In genomic region chr6:106046116-106046853, GRCh38 we compare ENCODE assay signal across 29 cellular contexts. TPM values are rescaled to one million over a fixed set of nuclear protein-coding genes. Genes with fewer than 3 reads are reported as not detected.
DNase-seq lines count a peak whose midpoint lies in the region; ATAC-seq and TF ChIP-seq lines count a peak whose summit lies in the region.
"Had no signal": no experiment of that assay in that cellular context is flagged by ENCODE, and none has a peak within 500 bp of the region (broad histone marks: within the 10 kb centered on the region; RNA-seq: fewer than 3 reads in every experiment).

No MANE protein-coding gene starts in this region.

- no peaks in the 10 kb centered on the region for H3K79me1 ChIP-seq in mesenchymal stem cell (replicated peaks; ENCODE audit: low read length, poor library complexity, severe bottlenecking)

- no peaks in the 10 kb centered on the region for H3K27me3 Mint-ChIP-seq in GM23338 (ENCODE audit: insufficient read depth, low read depth, poor library complexity)
- no peaks in the 10 kb centered on the region for H3K27me3 Mint-ChIP-seq in activated naive CD4-positive, alpha-beta T cell treated with anti-CD3 and anti-CD28 coated beads for 36 hours (ENCODE audit: low read depth)

- no peak overlapping the region for H3K23ac ChIP-seq in mesenchymal stem cell (ENCODE audit: low read length in 2 of 2)

- H2AK5ac ChIP-seq in mesenchymal stem cell (ENCODE audit: low read length, severe bottlenecking) = no peak overlapping the region

- no peak overlapping the region for H3K18ac ChIP-seq in mesenchymal stem cell (ENCODE audit: low read depth in 1 of 2, low read length in 2 of 2)

- H3K9me2 ChIP-seq in GM23338 (ENCODE audit: insufficient read depth) = no peaks in the 10 kb centered on the region

- CTCF ChIA-PET in activated naive CD4-positive, alpha-beta T cell treated with anti-CD3 and anti-CD28 coated beads for 36 hours (lab: Charles Lee) = no interaction called here

- H3K27me3 ChIP-seq in GM23338 (ENCODE audit: insufficient read depth) (peaks cover 9% of the 10 kb centered on the region; the same call in 1 of the 2 replicates), mesenchymal stem cell (ENCODE audit: control insufficient read depth in 1 of 2, insufficient read depth in 1 of 2, low read length in 2 of 2) (no peaks in the 10 kb centered on the region)
- H3K27me3 ChIP-seq: colonic mucosa, right atrium auricular region, spleen had no signal

- H3K4ac ChIP-seq in mesenchymal stem cell (ENCODE audit: low read depth in 1 of 2, low read length in 2 of 2) = no peak overlapping the region

- 63% methylated on average over 10 of the region's 10 CpGs for WGBS in mesenchymal stem cell

- H4K20me1 ChIP-seq in GM23338 (replicated peaks; ENCODE audit: insufficient read depth) = no peaks in the 10 kb centered on the region

- H3K4me1 Mint-ChIP-seq in GM23338 = peaks cover 15% of the 10 kb centered on the region
- peaks cover 2% of the 10 kb centered on the region for H3K4me1 Mint-ChIP-seq in activated naive CD4-positive, alpha-beta T cell treated with anti-CD3 and anti-CD28 coated beads for 36 hours (ENCODE audit: low read depth)
- H3K4me1 Mint-ChIP-seq: activated naive CD8-positive, alpha-beta T cell treated with anti-CD3 and anti-CD28 coated beads, Interleukin-2, amount 50 U/mL, for 24 hours; B cell had no signal

- no peak overlapping the region for H3K9ac ChIP-seq in mesenchymal stem cell (ENCODE audit: low read length)
- H3K9ac ChIP-seq: parathyroid adenoma had no signal

- no peak overlapping the region for H3K4me3 ChIP-seq in GM23338
- no peak overlapping the region for H3K4me3 ChIP-seq in mesenchymal stem cell (ENCODE audit: insufficient read depth in 1 of 2, low read depth in 1 of 2, low read length in 2 of 2)
- H3K4me3 ChIP-seq: colonic mucosa, HAP-1, right atrium auricular region, spleen had no signal

- H2AFZ ChIP-seq in GM23338 (peak overlapping the region; percentile 38; the same call in 1 of the 2 replicates), mesenchymal stem cell (ENCODE audit: low read depth, low read length) (no peak overlapping the region)
- H2AFZ ChIP-seq: parathyroid adenoma had no signal

- H3K27ac ChIP-seq in GM23338 (ENCODE audit: low read depth) (no peak overlapping the region), mesenchymal stem cell (ENCODE audit: low read length, poor library complexity, severe bottlenecking) (no peak overlapping the region)
- H3K27ac ChIP-seq: colonic mucosa, epithelial cell of prostate, parathyroid adenoma, right atrium auricular region, spleen had no signal

- ATAC-seq in GM23338 (peak; percentile 41; the same call in 2 of the 3 replicates), GM18505 (IDR thresholded peaks at IDR 0.05; ENCODE audit: unreplicated experiment) (no peak)
- ATAC-seq: activated CD4-positive, CD25-positive, alpha-beta regulatory T cell treated with anti-CD3 and anti-CD28 coated beads, Interleukin-2, amount 50 U/mL, for 24 hours; activated naive CD8-positive, alpha-beta T cell treated with anti-CD3 and anti-CD28 coated beads, Interleukin-2, amount 50 U/mL, for 24 hours; left colon; stimulated activated naive CD8-positive, alpha-beta T cell treated with anti-CD3 and anti-CD28 coated beads, Interleukin-15, Interleukin-2, amounts not matched to agents 100 U/mL and 50 U/mL, for 24 hours; T-cell had no signal

- no peak overlapping the region for H2BK15ac ChIP-seq in mesenchymal stem cell (ENCODE audit: low read depth, poor library complexity, severe bottlenecking)

- no peaks in the 10 kb centered on the region for H3K9me3 Mint-ChIP-seq in GM23338
- no peaks in the 10 kb centered on the region for H3K9me3 Mint-ChIP-seq in activated naive CD4-positive, alpha-beta T cell treated with anti-CD3 and anti-CD28 coated beads for 36 hours
- H3K9me3 Mint-ChIP-seq: activated naive CD8-positive, alpha-beta T cell treated with anti-CD3 and anti-CD28 coated beads, Interleukin-2, amount 50 U/mL, for 24 hours; neural crest cell; T-cell had no signal

- intact Hi-C loops in activated naive CD4-positive, alpha-beta T cell treated with anti-CD3 and anti-CD28 coated beads for 36 hours (cut with micrococcal nuclease) = no loop called here

- peak; percentile 67 for DNase-seq in COR-L47 (lab: John Stamatoyannopoulos, UW)
- no peak for DNase-seq in GM23338 (ENCODE audit: low spot score)
- peak; percentile 84 for DNase-seq in NCI-H82 (lab: John Stamatoyannopoulos, UW)
- DNase-seq in mesenchymal stem cell = no peak
- no peak for DNase-seq in activated naive CD4-positive, alpha-beta T cell treated with anti-CD3 and anti-CD28 coated beads for 36 hours
- DNase-seq in globus pallidus (ENCODE audit: low spot score) = no peak
- DNase-seq: activated CD4-positive, alpha-beta T cell treated with anti-CD3 and anti-CD28 coated beads, Interleukin-2, amount 50 U/mL, for 48 hours; activated naive CD8-positive, alpha-beta T cell treated with anti-CD3 and anti-CD28 coated beads, Interleukin-2, amount 50 U/mL, for 24 hours; activated T-cell treated with anti-CD3 and anti-CD28 coated beads, Interleukin-2, amount 50 U/mL, for 48 hours; CD4-positive, alpha-beta memory T cell; colonic mucosa; effector CD8-positive, alpha-beta T cell; left colon; NCI-H1694 treated with DMSO at 0.1 percent for 48 hours; NCI-H774; RPMI8226; spleen; stimulated activated CD4-positive, alpha-beta T cell treated with anti-CD3 and anti-CD28 coated beads, Interleukin-2, amount 100 ng/mL, for 24 hours; stimulated activated naive CD8-positive, alpha-beta T cell treated with anti-CD3 and anti-CD28 coated beads, Interleukin-15, Interleukin-2, amounts not matched to agents 100 U/mL and 50 U/mL, for 24 hours; T-cell had no signal

- H3K14ac ChIP-seq in mesenchymal stem cell (ENCODE audit: low read length in 2 of 2) = no peak overlapping the region

- no peaks in the 10 kb centered on the region for H3F3A ChIP-seq in GM23338 (replicated peaks; ENCODE audit: low read depth)

- H3K4me2 ChIP-seq in GM23338 = no peak overlapping the region
- H3K4me2 ChIP-seq in mesenchymal stem cell (ENCODE audit: low read length, poor library complexity, severe bottlenecking) = no peak overlapping the region

- TF ChIP-seq CTCF in GM23338 (conservative IDR thresholded peaks at IDR 0.05; ENCODE audit: low read depth in 2 of 2) = no peak

- no peak overlapping the region for H4K91ac ChIP-seq in mesenchymal stem cell (ENCODE audit: low read length)

- no peaks in the 10 kb centered on the region for H3K9me3 ChIP-seq in mesenchymal stem cell (ENCODE audit: control insufficient read depth, low read length)
- H3K9me3 ChIP-seq: colonic mucosa, HAP-1, right atrium auricular region, spleen had no signal

- H3K36me3 ChIP-seq in GM23338 (ENCODE audit: insufficient read depth) (no peaks in the 10 kb centered on the region), mesenchymal stem cell (ENCODE audit: control insufficient read depth in 1 of 2, insufficient read depth in 2 of 2, low read depth in 1 of 2, low read length in 2 of 2) (no peaks in the 10 kb centered on the region)
- H3K36me3 ChIP-seq: colonic mucosa, HAP-1, right atrium auricular region, spleen had no signal

- no peaks in the 10 kb centered on the region for H3K36me3 Mint-ChIP-seq in GM23338 (ENCODE audit: low read depth)
- no peaks in the 10 kb centered on the region for H3K36me3 Mint-ChIP-seq in activated naive CD4-positive, alpha-beta T cell treated with anti-CD3 and anti-CD28 coated beads for 36 hours (ENCODE audit: low read depth)
- H3K36me3 Mint-ChIP-seq: CD4-positive, alpha-beta memory T cell; T-cell had no signal

- H2BK5ac ChIP-seq in mesenchymal stem cell (ENCODE audit: low read depth, low read length, poor library complexity, severe bottlenecking) = no peak overlapping the region

- H2BK12ac ChIP-seq in mesenchymal stem cell (ENCODE audit: low read length in 2 of 2) = no peak overlapping the region

- TF ChIP-seq POLR2A in GM18505 (IDR thresholded peaks at IDR 0.05; ENCODE audit: borderline replicate concordance, extremely low read depth, insufficient read depth, insufficient read length) = no peak

- peaks cover 10% of the 10 kb centered on the region for H3K4me1 ChIP-seq in GM23338 (ENCODE audit: insufficient read depth)
- peaks cover 2% of the 10 kb centered on the region for H3K4me1 ChIP-seq in mesenchymal stem cell (ENCODE audit: control insufficient read depth, insufficient read depth, low read depth, low read length)
- H3K4me1 ChIP-seq: colonic mucosa, HAP-1, parathyroid adenoma, right atrium auricular region, spleen had no signal

- H3K27ac Mint-ChIP-seq in GM23338 = no peak overlapping the region
- no peak overlapping the region for H3K27ac Mint-ChIP-seq in activated naive CD4-positive, alpha-beta T cell treated with anti-CD3 and anti-CD28 coated beads for 36 hours
- H3K27ac Mint-ChIP-seq: activated naive CD8-positive, alpha-beta T cell treated with anti-CD3 and anti-CD28 coated beads, Interleukin-2, amount 50 U/mL, for 24 hours; B cell; CD4-positive, alpha-beta memory T cell; T-cell had no signal

- H4K8ac ChIP-seq in mesenchymal stem cell (ENCODE audit: low read length) = peak overlapping the region; percentile 32

- no peak overlapping the region for H2BK120ac ChIP-seq in mesenchymal stem cell (ENCODE audit: low read depth, low read length)

- H3K79me2 ChIP-seq in GM23338 (replicated peaks; ENCODE audit: insufficient read depth) = no peaks in the 10 kb centered on the region
- H3K79me2 ChIP-seq: parathyroid adenoma had no signal

- no peak overlapping the region for H3K4me3 Mint-ChIP-seq in GM23338
- H3K4me3 Mint-ChIP-seq in activated naive CD4-positive, alpha-beta T cell treated with anti-CD3 and anti-CD28 coated beads for 36 hours = no peak overlapping the region
- H3K4me3 Mint-ChIP-seq: activated naive CD8-positive, alpha-beta T cell treated with anti-CD3 and anti-CD28 coated beads, Interleukin-2, amount 50 U/mL, for 24 hours; B cell; CD4-positive, alpha-beta memory T cell; neural crest cell; T-cell had no signal

RNA-seq across cellular contexts. Expression of gene PRDM1, which starts 39.9 kb away (rescaled TPM):
- total RNA-seq in GM23338 (2014; rRNA removed; shearing (Covaris generic)) = 0.62 and 0.73 TPM in 2 replicates
- polyA plus RNA-seq in GM23338 (2016; fragmentation: Nextera tagmentation; extraction: Ambion mirVana) = 0.65 and 0.90 TPM in 2 replicates
- polyA plus RNA-seq in mesenchymal stem cell (2013, experiment 1 of 2) = 7.5 TPM
- 7.3 TPM for polyA plus RNA-seq in mesenchymal stem cell (2013, experiment 2 of 2)
- total RNA-seq in activated naive CD4-positive, alpha-beta T cell treated with anti-CD3 and anti-CD28 coated beads for 36 hours = 1 to 10 TPM; 3.4 to 4.0 TPM
- total RNA-seq: G401 had no signal

Comparison
In these comparisons a context has a peak if more than half of its experiments do, and no peak if none do; other contexts are left out.
1. DNase-seq: peak in COR-L47 (single experiment) and NCI-H82 (single experiment); none in GM23338 (single experiment), mesenchymal stem cell (single experiment), activated naive CD4-positive, alpha-beta T cell treated with anti-CD3 and anti-CD28 coated beads for 36 hours (single experiment) and globus pallidus (single experiment).